Comparison of ENCODE assay signal across 21 cellular contexts in the genomic region with DNA sequence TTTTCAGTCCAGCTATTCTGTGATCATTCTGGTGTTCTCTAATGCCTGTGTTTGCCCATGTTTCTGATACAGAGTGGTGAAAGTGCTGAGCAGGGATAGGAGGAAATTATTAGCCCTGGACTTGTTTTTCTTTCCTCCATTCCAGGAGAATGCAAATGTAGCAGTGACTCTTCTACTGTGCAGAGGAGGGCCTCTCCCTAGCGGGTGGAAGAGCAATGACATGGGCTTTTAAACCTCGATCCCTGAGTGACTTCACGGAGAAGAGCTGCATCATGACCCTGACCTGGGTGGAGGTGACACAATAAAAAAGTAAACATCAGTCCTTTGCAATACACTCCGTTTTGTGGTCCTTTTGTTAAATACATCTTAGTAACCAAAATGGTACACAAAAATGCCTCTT.
DNase-seq lines count a peak whose midpoint lies in the region; ATAC-seq, FAIRE-seq and TF ChIP-seq lines count a peak whose summit lies in the region.
"Had no signal": no experiment of that assay in that cellular context is flagged by ENCODE, and none has a peak within 500 bp of the region (broad histone marks: within the 10 kb centered on the region; RNA-seq: fewer than 3 reads in every experiment).

No MANE protein-coding gene starts in this region.

- no peak overlapping the region for H4K8ac ChIP-seq in H1 (ENCODE audit: extremely low read depth, insufficient read depth, low read length)

- no peak for TF ChIP-seq POLR2A in H1 (IDR thresholded peaks at IDR 0.05; ENCODE audit: control extremely low read depth in 1 of 2, low read depth in 2 of 2, low read length in 2 of 2)

- no peak overlapping the region for H3K4ac ChIP-seq in H1 (replicated peaks; ENCODE audit: insufficient read length, low read depth, low read length)

- no peak for FAIRE-seq in H1 (lab: Jason Lieb, UNC)
- no peak for FAIRE-seq in small intestine (lab: Jason Lieb, UNC)
- FAIRE-seq in D721Med (lab: Jason Lieb, UNC): no peak
- FAIRE-seq: GM19239 had no signal

- H4K20me1 ChIP-seq in GM23338 (replicated peaks; ENCODE audit: insufficient read depth) (no peaks in the 10 kb centered on the region), H1 (replicated peaks in 1 of 2; ENCODE audit: control insufficient read depth in 1 of 2, insufficient read depth in 2 of 2, low read length in 2 of 2) (no peaks in the 10 kb centered on the region), Karpas-422 (ENCODE audit: insufficient read depth, low read depth, low read length) (no peaks in the 10 kb centered on the region)
- H4K20me1 ChIP-seq: BLaER1 treated with 17β-estradiol and CSF1 and Interleukin-3, amounts not matched to agents 10 nM and 100 nM had no signal

- H3K27ac Mint-ChIP-seq in GM23338 (no peak overlapping the region), type B pancreatic cell (no peak overlapping the region)
- H3K27ac Mint-ChIP-seq: CD4-positive, alpha-beta memory T cell had no signal

- H3K9me2 ChIP-seq in GM23338 (ENCODE audit: insufficient read depth): no peaks in the 10 kb centered on the region
- H3K9me2 ChIP-seq in Karpas-422 (replicated peaks; ENCODE audit: insufficient read depth, low read length): no peaks in the 10 kb centered on the region

- H2BK20ac ChIP-seq in H1 (ENCODE audit: low read length): no peak overlapping the region

- H3K27me3 ChIP-seq in GM23338 (ENCODE audit: insufficient read depth) (no peaks in the 10 kb centered on the region), H1 (replicated peaks in 1 of 4; ENCODE audit: control insufficient read depth in 3 of 4, extremely low read depth in 1 of 4, insufficient read depth in 3 of 4, low read length in 3 of 4) (no peaks in the 10 kb centered on the region), small intestine (ENCODE audit: control insufficient read depth in 2 of 2, insufficient read depth in 2 of 2, low read length in 2 of 2) (no peaks in the 10 kb centered on the region), Karpas-422 (ENCODE audit: low read length) (no peaks in the 10 kb centered on the region)
- H3K27me3 ChIP-seq: BLaER1 treated with 17β-estradiol and CSF1 and Interleukin-3, amounts not matched to agents 10 nM and 100 nM had no signal

- H3K79me1 ChIP-seq in H1 (ENCODE audit: low read depth, low read length): no peaks in the 10 kb centered on the region

- H4K91ac ChIP-seq in H1 (replicated peaks; ENCODE audit: insufficient read length, low read length): no peak overlapping the region

- H3K9me3 ChIP-seq in H1 (ENCODE audit: insufficient read depth in 2 of 2, low read depth in 1 of 2, low read length in 1 of 2): no peaks in the 10 kb centered on the region
- H3K9me3 ChIP-seq in small intestine (ENCODE audit: control insufficient read depth, low read depth): no peaks in the 10 kb centered on the region
- H3K9me3 ChIP-seq in Karpas-422 (ENCODE audit: low read length): peaks cover 55% of the 10 kb centered on the region
- H3K9me3 ChIP-seq: BLaER1 treated with 17β-estradiol and CSF1 and Interleukin-3, amounts not matched to agents 10 nM and 100 nM; Caco-2 had no signal

- no peak; a peak in 1 of 4 replicates for TF ChIP-seq RAD21 in H1 (IDR thresholded peaks at IDR 0.05 in 1 of 2, conservative IDR thresholded peaks at IDR 0.05 in 1 of 2; ENCODE audit: low read depth in 2 of 2, low read length in 2 of 2)

- H3K23me2 ChIP-seq in H1 (ENCODE audit: low read depth, low read length): no peaks in the 10 kb centered on the region

- H3K14ac ChIP-seq in H1 (ENCODE audit: insufficient read length): no peak overlapping the region

- no peaks in the 10 kb centered on the region for H3F3A ChIP-seq in GM23338 (replicated peaks; ENCODE audit: low read depth)

- H2BK5ac ChIP-seq in H1 (ENCODE audit: low read depth, low read length): no peak overlapping the region

- no peak overlapping the region for H2BK12ac ChIP-seq in H1 (ENCODE audit: low read depth, low read length)

- H2AFZ ChIP-seq in GM23338 (peak overlapping the region; percentile 29), H1 (ENCODE audit: low read length) (peak overlapping the region; percentile 74; the same call in 1 of the 2 replicates), Karpas-422 (ENCODE audit: low read length) (no peak overlapping the region)

- H3K4me1 Mint-ChIP-seq in GM23338 (no peaks in the 10 kb centered on the region), type B pancreatic cell (ENCODE audit: unreplicated experiment) (no peaks in the 10 kb centered on the region)
- H3K4me1 Mint-ChIP-seq: CD4-positive, alpha-beta memory T cell had no signal

- H2AK5ac ChIP-seq in H1 (ENCODE audit: low read depth, low read length): no peak overlapping the region

- H4K5ac ChIP-seq in H1 (ENCODE audit: insufficient read length, low read depth, low read length): no peak overlapping the region

- H3K27me3 Mint-ChIP-seq in GM23338 (ENCODE audit: insufficient read depth, low read depth, poor library complexity): no peaks in the 10 kb centered on the region
- no peaks in the 10 kb centered on the region for H3K27me3 Mint-ChIP-seq in type B pancreatic cell
- H3K27me3 Mint-ChIP-seq: CD4-positive, alpha-beta memory T cell had no signal

- CTCF ChIA-PET in H1 (lab: Charles Lee; ENCODE audit: partially characterized antibody): interaction anchor here (0.9 kb wide), 2 partner anchors 25 to 174 kb away, joined by 3 read pairs; no protein-coding TSS in a partner anchor

- TF ChIP-seq EP300 in H1 (IDR thresholded peaks at IDR 0.05; ENCODE audit: borderline replicate concordance in 1 of 2, low read depth in 2 of 2, low read length in 2 of 2): no peak

- no peak overlapping the region for H3K23ac ChIP-seq in H1 (ENCODE audit: insufficient read length)

- POLR2A ChIA-PET in H1 (lab: Charles Lee; ENCODE audit: partially characterized antibody): no interaction called here

- 89% methylated on average over 4 of the region's 4 CpGs; no CpG with 5 or more reads in 1 of the 2 experiments for WGBS in H1 (ENCODE audit: extremely low coverage in 1 of 2, insufficient coverage in 1 of 2, insufficient read length in 1 of 2, insufficient replicate concordance in 2 of 2, low coverage in 1 of 2, low lambda C conversion rate in 2 of 2, missing lambda C conversion rate in 1 of 2), 2 experiments
- WGBS in small intestine, 3 donors: 40 to 61% (median 51%) methylated on average over 4 of the region's 4 CpGs

- H3K4me3 ChIP-seq in GM23338 (no peak overlapping the region), H1 (ENCODE audit: extremely low read depth in 1 of 4, insufficient read depth in 2 of 4, low read depth in 3 of 4, low read length in 4 of 4) (no peak overlapping the region), small intestine (ENCODE audit: low read depth in 1 of 2, low read length in 2 of 2) (no peak overlapping the region), Karpas-422 (ENCODE audit: low read length) (no peak overlapping the region)
- H3K4me3 ChIP-seq: BLaER1 treated with 17β-estradiol and CSF1 and Interleukin-3, amounts not matched to agents 10 nM and 100 nM had no signal

- H3K9ac ChIP-seq in H1 (replicated peaks in 1 of 4; ENCODE audit: extremely low read depth in 1 of 4, low read depth in 3 of 4, low read length in 3 of 4) (no peak overlapping the region), Karpas-422 (ENCODE audit: low read length) (no peak overlapping the region)
- H3K9ac ChIP-seq: BLaER1 treated with 17β-estradiol and CSF1 and Interleukin-3, amounts not matched to agents 10 nM and 100 nM had no signal

- H3K4me3 Mint-ChIP-seq in GM23338 (no peak overlapping the region), type B pancreatic cell (no peak overlapping the region)
- H3K4me3 Mint-ChIP-seq: CD4-positive, alpha-beta memory T cell had no signal

- no peak overlapping the region for H3K56ac ChIP-seq in H1 (replicated peaks; ENCODE audit: insufficient read length, low read depth, low read length)

- H3K9me3 Mint-ChIP-seq in GM23338 (no peaks in the 10 kb centered on the region), type B pancreatic cell (no peaks in the 10 kb centered on the region)

- no peaks in the 10 kb centered on the region for H3K4me1 ChIP-seq in GM23338 (ENCODE audit: insufficient read depth)
- no peaks in the 10 kb centered on the region for H3K4me1 ChIP-seq in H1 (replicated peaks in 1 of 4; ENCODE audit: control insufficient read depth in 3 of 4, insufficient read depth in 4 of 4, low read length in 3 of 4)
- H3K4me1 ChIP-seq in small intestine (ENCODE audit: control insufficient read depth in 2 of 2, insufficient read depth in 1 of 2, low read depth in 1 of 2, low read length in 1 of 2): no peaks in the 10 kb centered on the region
- no peaks in the 10 kb centered on the region for H3K4me1 ChIP-seq in Karpas-422 (ENCODE audit: low read length)
- H3K4me1 ChIP-seq: BLaER1 treated with 17β-estradiol and CSF1 and Interleukin-3, amounts not matched to agents 10 nM and 100 nM; Caco-2 had no signal

- H3K79me2 ChIP-seq in GM23338 (replicated peaks; ENCODE audit: insufficient read depth) (no peaks in the 10 kb centered on the region), H1 (ENCODE audit: control insufficient read depth in 1 of 2, insufficient read depth in 2 of 2, low read length in 2 of 2) (no peaks in the 10 kb centered on the region), Karpas-422 (ENCODE audit: low read length) (no peaks in the 10 kb centered on the region)

- no peak overlapping the region for H3K27ac ChIP-seq in GM23338 (ENCODE audit: low read depth)
- no peak overlapping the region for H3K27ac ChIP-seq in H1 (ENCODE audit: low read depth, low read length)
- H3K27ac ChIP-seq in small intestine (ENCODE audit: low read depth in 1 of 2, low read length in 1 of 2): no peak overlapping the region
- no peak overlapping the region for H3K27ac ChIP-seq in Karpas-422 (ENCODE audit: low read length)
- H3K27ac ChIP-seq: BLaER1 treated with 17β-estradiol and CSF1 and Interleukin-3, amounts not matched to agents 10 nM and 100 nM had no signal

- no peaks in the 10 kb centered on the region for H3K36me3 Mint-ChIP-seq in GM23338 (ENCODE audit: low read depth)
- H3K36me3 Mint-ChIP-seq in type B pancreatic cell: no peaks in the 10 kb centered on the region
- H3K36me3 Mint-ChIP-seq: CD4-positive, alpha-beta memory T cell had no signal

- H2BK120ac ChIP-seq in H1 (replicated peaks; ENCODE audit: low read depth, low read length): no peak overlapping the region

- peak; percentile 10 for DNase-seq in GM23338 (ENCODE audit: low spot score)
- DNase-seq in NCI-H748 (lab: John Stamatoyannopoulos, UW; ENCODE audit: unreplicated experiment): peak; percentile 44
- DNase-seq in H1 (ENCODE audit: low read depth in 1 of 2, low spot score in 2 of 2): no peak
- DNase-seq in type B pancreatic cell (ENCODE audit: extremely low spot score, unreplicated experiment): no peak
- DNase-seq in small intestine: no peak
- DNase-seq in D721Med (ENCODE audit: insufficient read length, low spot score): no peak
- DNase-seq in Karpas-422: no peak
- DNase-seq: ACHN; Caco-2; CD4-positive, alpha-beta memory T cell; EL; GF-D8; NCI-H1092; NCI-H1436 treated with DMSO at 0.1 percent for 48 hours; NCI-H1930; NCI-H2227 treated with DMSO at 0.1 percent for 48 hours; NCI-H510A; NCI-H82; Right ventricle myocardium superior had no signal

- H3K4me2 ChIP-seq in GM23338 (no peak overlapping the region), H1 (ENCODE audit: insufficient read depth in 1 of 2, low read depth in 2 of 2, low read length in 2 of 2) (no peak overlapping the region), Karpas-422 (ENCODE audit: low read depth, low read length, poor library complexity, severe bottlenecking) (no peak overlapping the region)
- H3K4me2 ChIP-seq: BLaER1 treated with 17β-estradiol and CSF1 and Interleukin-3, amounts not matched to agents 10 nM and 100 nM had no signal

- no peaks in the 10 kb centered on the region for H3K36me3 ChIP-seq in GM23338 (ENCODE audit: insufficient read depth)
- H3K36me3 ChIP-seq in H1 (ENCODE audit: control insufficient read depth in 2 of 4, insufficient read depth in 4 of 4, low read length in 3 of 4): no peaks in the 10 kb centered on the region
- no peaks in the 10 kb centered on the region for H3K36me3 ChIP-seq in small intestine (ENCODE audit: control insufficient read depth in 2 of 2, insufficient read depth in 2 of 2, low read length in 2 of 2)
- H3K36me3 ChIP-seq in Karpas-422 (ENCODE audit: insufficient read depth, low read length): no peaks in the 10 kb centered on the region
- H3K36me3 ChIP-seq: BLaER1 treated with 17β-estradiol and CSF1 and Interleukin-3, amounts not matched to agents 10 nM and 100 nM had no signal

- no peak overlapping the region for H2BK15ac ChIP-seq in H1 (ENCODE audit: low read length)

- ATAC-seq in GM23338: peak; percentile 43; the same call in 2 of the 3 replicates

- H3K18ac ChIP-seq in H1 (ENCODE audit: extremely low read depth, low read length): no peak overlapping the region

- no peak for TF ChIP-seq CTCF in GM23338 (conservative IDR thresholded peaks at IDR 0.05; ENCODE audit: low read depth in 2 of 2)
- TF ChIP-seq CTCF in H1 (IDR thresholded peaks at IDR 0.05; ENCODE audit: control extremely low read depth in 1 of 3, insufficient read depth in 1 of 3, low read depth in 1 of 3, low read length in 3 of 3): no peak
- peak; percentile 22 for TF ChIP-seq CTCF in type B pancreatic cell (conservative IDR thresholded peaks at IDR 0.05)
- no peak for TF ChIP-seq CTCF in D721Med (IDR thresholded peaks at IDR 0.05; ENCODE audit: insufficient read depth, missing control alignments)

Comparison
In these comparisons a context has a peak if more than half of its experiments do, and no peak if none do; other contexts are left out.
1. DNase-seq: peak in GM23338 (single experiment) and NCI-H748 (single experiment); none in H1 (0 of 2), type B pancreatic cell (single experiment), small intestine (single experiment), D721Med (single experiment) and Karpas-422 (single experiment).